In genomic region chr4:118265312-118266144, GRCh38 we compare ENCODE assay signal across 8 cellular contexts.
A peak's percentile ranks its signal among the peaks of the same experiment; 100 is the strongest.
DNase-seq lines count a peak whose midpoint lies in the region; ATAC-seq and TF ChIP-seq lines count a peak whose summit lies in the region.

No MANE protein-coding gene starts in this region.

- CTCF ChIA-PET in Calu3 (lab: Charles Lee), result no interaction called here

- H3K4me1 ChIP-seq in HUES48 (ENCODE audit: control insufficient read depth, insufficient read depth, low read length), result no peaks in the 10 kb centered on the region; the same call in 1 of the 2 replicates
- H3K4me1 ChIP-seq in lung (ENCODE audit: control insufficient read depth in 2 of 2, insufficient read depth in 2 of 2, low read length in 2 of 2), result peaks cover 0 to 2% of the 10 kb centered on the region in 2 donors
- no peaks in the 10 kb centered on the region for H3K4me1 ChIP-seq in urinary bladder (ENCODE audit: insufficient read depth)

- 14 to 26% methylated on average over 49 to 64 of the region's 64 CpGs for WGBS in lung, 2 donors
- WGBS in urinary bladder, result 16% methylated on average over 64 of the region's 64 CpGs

- H3K9me3 ChIP-seq in HUES48 (ENCODE audit: control insufficient read depth, insufficient read depth, low read length) (no peaks in the 10 kb centered on the region), lung (ENCODE audit: control insufficient read depth in 2 of 2, insufficient read depth in 1 of 2, low read length in 1 of 2) (no peaks in the 10 kb centered on the region)

- H3K27me3 ChIP-seq in HUES48 (ENCODE audit: control insufficient read depth, insufficient read depth, low read length) (peaks cover 4% of the 10 kb centered on the region), lung (ENCODE audit: control insufficient read depth, insufficient read depth) (no peaks in the 10 kb centered on the region)

- H3K27me3 Mint-ChIP-seq in Calu3 (ENCODE audit: unreplicated experiment), result no peaks in the 10 kb centered on the region

- H3K4me3 Mint-ChIP-seq in Calu3 (ENCODE audit: low read depth, unreplicated experiment), result peak overlapping the region; percentile 68

- intact Hi-C loops in Calu3 (cut with micrococcal nuclease; ENCODE audit: unreplicated experiment), result no loop called here

- no peaks in the 10 kb centered on the region for H3K9me3 Mint-ChIP-seq in Calu3 (ENCODE audit: low read depth, unreplicated experiment)

- no peak for TF ChIP-seq CTCF in Calu3 (IDR thresholded peaks at IDR 0.05; ENCODE audit: unreplicated experiment)
- no peak for TF ChIP-seq CTCF in cardiac fibroblast (IDR thresholded peaks at IDR 0.05; ENCODE audit: low read depth, low read length)
- no peak for TF ChIP-seq CTCF in lung (IDR thresholded peaks at IDR 0.05; ENCODE audit: control extremely low read depth, extremely low read depth)
- TF ChIP-seq CTCF in GM10266 (IDR thresholded peaks at IDR 0.05; ENCODE audit: control insufficient read depth, insufficient read depth, low read depth, missing control alignments), result no peak

- no peaks in the 10 kb centered on the region for H3K36me3 ChIP-seq in HUES48 (ENCODE audit: control insufficient read depth, insufficient read depth, low read length)
- H3K36me3 ChIP-seq in lung (ENCODE audit: control insufficient read depth in 2 of 2, insufficient read depth in 2 of 2, low read length in 2 of 2), result no peaks in the 10 kb centered on the region
- H3K36me3 ChIP-seq in urinary bladder (ENCODE audit: insufficient read depth), result no peaks in the 10 kb centered on the region

- no peak overlapping the region for H3K27ac Mint-ChIP-seq in Calu3 (ENCODE audit: unreplicated experiment)

- H3K4me3 ChIP-seq in HUES48 (ENCODE audit: low read depth, low read length), result peak overlapping the region; percentile 58
- peak overlapping the region; percentile 46 to 49 for H3K4me3 ChIP-seq in cardiac fibroblast (replicated peaks in 1 of 2; ENCODE audit: low read depth in 2 of 2, low read length in 2 of 2)
- H3K4me3 ChIP-seq in lung, result peak overlapping the region; percentile 41
- peak overlapping the region; percentile 43 for H3K4me3 ChIP-seq in urinary bladder (ENCODE audit: low read depth, low read length)

- no peak overlapping the region for H3K9ac ChIP-seq in HUES48 (ENCODE audit: low read depth, low read length)

- H3K36me3 Mint-ChIP-seq in Calu3 (ENCODE audit: insufficient read depth, unreplicated experiment), result peaks cover 7% of the 10 kb centered on the region

- peak; percentile 51 for DNase-seq in Calu3
- peak in 1 of 2 donors; percentile 21 for DNase-seq in cardiac fibroblast (ENCODE audit: low read depth in 2 of 2)
- peak; percentile 34 for DNase-seq in lung (ENCODE audit: low spot score)
- no peak for DNase-seq in GM10266 (ENCODE audit: extremely low spot score)

- no peak overlapping the region for H3K27ac ChIP-seq in HUES48 (ENCODE audit: low read depth, low read length)
- no peak overlapping the region for H3K27ac ChIP-seq in lung (ENCODE audit: low read depth in 1 of 2, low read length in 1 of 2)
- no peak overlapping the region for H3K27ac ChIP-seq in urinary bladder (ENCODE audit: low read depth)

- BruUV-seq in Calu3 (replicated peaks; lab: Mats Ljungman, UMichigan), result no TSS peak

- ATAC-seq in lung (ENCODE audit: insufficient read depth, low FRiP score) (peak; percentile 88), HG02588 (IDR thresholded peaks at IDR 0.05; ENCODE audit: unreplicated experiment) (no peak), GM21367 (IDR thresholded peaks at IDR 0.05; ENCODE audit: unreplicated experiment) (no peak)

- H3K4me1 Mint-ChIP-seq in Calu3 (ENCODE audit: low read depth, unreplicated experiment), result no peaks in the 10 kb centered on the region
